ENCODE assay signal across 1 cellular context in the genomic region with DNA sequence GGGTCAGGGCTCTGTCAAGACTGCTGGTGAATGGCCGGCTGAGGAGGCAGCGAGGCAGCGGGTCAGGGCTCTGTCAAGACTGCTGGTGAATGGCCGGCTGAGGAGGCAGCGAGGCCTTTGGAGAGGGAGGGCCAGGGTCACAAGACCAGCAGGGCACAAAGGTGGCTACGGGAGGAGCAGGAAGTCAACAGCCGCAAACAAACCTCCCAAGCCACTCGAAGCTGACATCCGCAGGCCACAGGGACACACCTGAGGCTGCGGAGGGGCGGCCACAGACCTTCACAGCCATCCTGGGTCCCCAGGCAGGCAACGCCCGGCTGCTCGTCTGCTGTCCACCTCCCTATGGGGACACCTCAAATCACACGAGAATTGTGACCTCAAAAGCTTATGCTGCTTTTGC.
TF ChIP-seq lines count a peak whose summit lies in the region.

No MANE protein-coding gene starts in this region.

TF ChIP-seq in HepG2, 621 proteins besides CTCF, POLR2A, EP300 and RAD21 (continues in another document):
- TF ChIP-seq ZNF225 (CRISPR knock-in tag; IDR thresholded peaks at IDR 0.05) (no peak), HDAC2 (CRISPR knock-in tag; IDR thresholded peaks at IDR 0.05) (0 out of 2 replicates have a peak, but pooled peaks have one; percentile 24), ISX (CRISPR knock-in tag; conservative IDR thresholded peaks at IDR 0.05) (no peak), ZNF205 (CRISPR knock-in tag; IDR thresholded peaks at IDR 0.05) (no peak), DNMT3B (CRISPR knock-in tag; conservative IDR thresholded peaks at IDR 0.05) (no peak), ZNF232 (CRISPR knock-in tag; IDR thresholded peaks at IDR 0.05; ENCODE audit: borderline replicate concordance) (no peak), GATAD1 (CRISPR knock-in tag; IDR thresholded peaks at IDR 0.05) (peak; percentile 42; the same call in 1 of the 2 replicates), ZNF331 (CRISPR knock-in tag; IDR thresholded peaks at IDR 0.05) (0 out of 2 replicates have a peak, but pooled peaks have one; percentile 21), RBFOX2 (IDR thresholded peaks at IDR 0.05; ENCODE audit: low read depth, low read length) (no peak), PRDM15 (CRISPR knock-in tag; IDR thresholded peaks at IDR 0.05) (no peak), SIX4 (CRISPR knock-in tag; IDR thresholded peaks at IDR 0.05) (no peak), MATR3 (CRISPR knock-in tag; IDR thresholded peaks at IDR 0.05) (no peak), ZNF577 (CRISPR knock-in tag; IDR thresholded peaks at IDR 0.05; ENCODE audit: borderline replicate concordance, low read depth) (no peak), ZFY (CRISPR knock-in tag; IDR thresholded peaks at IDR 0.05) (peak; percentile 53; the same call in 1 of the 2 replicates), SMYD3 (CRISPR knock-in tag; IDR thresholded peaks at IDR 0.05) (no peak), SAP130 (CRISPR knock-in tag; IDR thresholded peaks at IDR 0.05; ENCODE audit: low read depth) (0 out of 2 replicates have a peak, but pooled peaks have one; percentile 26), SALL1 (CRISPR knock-in tag; IDR thresholded peaks at IDR 0.05) (no peak; the same call in 1 of the 2 replicates), KDM5B (CRISPR knock-in tag; IDR thresholded peaks at IDR 0.05; ENCODE audit: borderline replicate concordance) (peak; percentile 44; the same call in 1 of the 2 replicates), RBM22 (optimal IDR thresholded peaks at IDR 0.05; ENCODE audit: low read length) (no peak), ZNF10 (CRISPR knock-in tag; IDR thresholded peaks at IDR 0.05; ENCODE audit: borderline replicate concordance, low read depth) (no peak), ZNF20 (CRISPR knock-in tag; IDR thresholded peaks at IDR 0.05) (no peak), ZSCAN21 (CRISPR knock-in tag; IDR thresholded peaks at IDR 0.05; ENCODE audit: borderline replicate concordance) (no peak), ZNF629 (CRISPR knock-in tag; conservative IDR thresholded peaks at IDR 0.05) (no peak), KLF12 (CRISPR knock-in tag; IDR thresholded peaks at IDR 0.05; ENCODE audit: borderline replicate concordance) (no peak), KAT8 (CRISPR knock-in tag; IDR thresholded peaks at IDR 0.05) (no peak), ARID3A (IDR thresholded peaks at IDR 0.05; ENCODE audit: low read depth, low read length) (no peak), MED1 (CRISPR knock-in tag; IDR thresholded peaks at IDR 0.05) (0 out of 2 replicates have a peak, but pooled peaks have one; percentile 40), ZNF431 (CRISPR knock-in tag; IDR thresholded peaks at IDR 0.05; ENCODE audit: borderline replicate concordance, low read depth) (no peak), NKX3-1 (CRISPR knock-in tag; IDR thresholded peaks at IDR 0.05) (no peak), ZNF672 (CRISPR knock-in tag; IDR thresholded peaks at IDR 0.05) (no peak), ZFP1 (CRISPR knock-in tag; IDR thresholded peaks at IDR 0.05) (no peak), ZNF589 (CRISPR knock-in tag; conservative IDR thresholded peaks at IDR 0.05) (no peak), KLF15 (CRISPR knock-in tag; IDR thresholded peaks at IDR 0.05; ENCODE audit: borderline replicate concordance) (no peak), ZBTB7A (CRISPR knock-in tag; IDR thresholded peaks at IDR 0.05) (no peak)
- TF ChIP-seq, protein P1, sequence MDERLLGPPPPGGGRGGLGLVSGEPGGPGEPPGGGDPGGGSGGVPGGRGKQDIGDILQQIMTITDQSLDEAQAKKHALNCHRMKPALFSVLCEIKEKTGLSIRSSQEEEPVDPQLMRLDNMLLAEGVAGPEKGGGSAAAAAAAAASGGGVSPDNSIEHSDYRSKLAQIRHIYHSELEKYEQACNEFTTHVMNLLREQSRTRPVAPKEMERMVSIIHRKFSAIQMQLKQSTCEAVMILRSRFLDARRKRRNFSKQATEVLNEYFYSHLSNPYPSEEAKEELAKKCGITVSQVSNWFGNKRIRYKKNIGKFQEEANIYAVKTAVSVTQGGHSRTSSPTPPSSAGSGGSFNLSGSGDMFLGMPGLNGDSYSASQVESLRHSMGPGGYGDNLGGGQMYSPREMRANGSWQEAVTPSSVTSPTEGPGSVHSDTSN (CRISPR knock-in tag; IDR thresholded peaks at IDR 0.05) = no peak
- TF ChIP-seq, protein P2, sequence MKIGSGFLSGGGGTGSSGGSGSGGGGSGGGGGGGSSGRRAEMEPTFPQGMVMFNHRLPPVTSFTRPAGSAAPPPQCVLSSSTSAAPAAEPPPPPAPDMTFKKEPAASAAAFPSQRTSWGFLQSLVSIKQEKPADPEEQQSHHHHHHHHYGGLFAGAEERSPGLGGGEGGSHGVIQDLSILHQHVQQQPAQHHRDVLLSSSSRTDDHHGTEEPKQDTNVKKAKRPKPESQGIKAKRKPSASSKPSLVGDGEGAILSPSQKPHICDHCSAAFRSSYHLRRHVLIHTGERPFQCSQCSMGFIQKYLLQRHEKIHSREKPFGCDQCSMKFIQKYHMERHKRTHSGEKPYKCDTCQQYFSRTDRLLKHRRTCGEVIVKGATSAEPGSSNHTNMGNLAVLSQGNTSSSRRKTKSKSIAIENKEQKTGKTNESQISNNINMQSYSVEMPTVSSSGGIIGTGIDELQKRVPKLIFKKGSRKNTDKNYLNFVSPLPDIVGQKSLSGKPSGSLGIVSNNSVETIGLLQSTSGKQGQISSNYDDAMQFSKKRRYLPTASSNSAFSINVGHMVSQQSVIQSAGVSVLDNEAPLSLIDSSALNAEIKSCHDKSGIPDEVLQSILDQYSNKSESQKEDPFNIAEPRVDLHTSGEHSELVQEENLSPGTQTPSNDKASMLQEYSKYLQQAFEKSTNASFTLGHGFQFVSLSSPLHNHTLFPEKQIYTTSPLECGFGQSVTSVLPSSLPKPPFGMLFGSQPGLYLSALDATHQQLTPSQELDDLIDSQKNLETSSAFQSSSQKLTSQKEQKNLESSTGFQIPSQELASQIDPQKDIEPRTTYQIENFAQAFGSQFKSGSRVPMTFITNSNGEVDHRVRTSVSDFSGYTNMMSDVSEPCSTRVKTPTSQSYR (CRISPR knock-in tag; IDR thresholded peaks at IDR 0.05; ENCODE audit: borderline replicate concordance) = no peak
- TF ChIP-seq, protein P3, sequence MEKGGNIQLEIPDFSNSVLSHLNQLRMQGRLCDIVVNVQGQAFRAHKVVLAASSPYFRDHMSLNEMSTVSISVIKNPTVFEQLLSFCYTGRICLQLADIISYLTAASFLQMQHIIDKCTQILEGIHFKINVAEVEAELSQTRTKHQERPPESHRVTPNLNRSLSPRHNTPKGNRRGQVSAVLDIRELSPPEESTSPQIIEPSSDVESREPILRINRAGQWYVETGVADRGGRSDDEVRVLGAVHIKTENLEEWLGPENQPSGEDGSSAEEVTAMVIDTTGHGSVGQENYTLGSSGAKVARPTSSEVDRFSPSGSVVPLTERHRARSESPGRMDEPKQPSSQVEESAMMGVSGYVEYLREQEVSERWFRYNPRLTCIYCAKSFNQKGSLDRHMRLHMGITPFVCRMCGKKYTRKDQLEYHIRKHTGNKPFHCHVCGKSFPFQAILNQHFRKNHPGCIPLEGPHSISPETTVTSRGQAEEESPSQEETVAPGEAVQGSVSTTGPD (CRISPR knock-in tag; IDR thresholded peaks at IDR 0.05) = no peak
- TF ChIP-seq, protein P4, sequence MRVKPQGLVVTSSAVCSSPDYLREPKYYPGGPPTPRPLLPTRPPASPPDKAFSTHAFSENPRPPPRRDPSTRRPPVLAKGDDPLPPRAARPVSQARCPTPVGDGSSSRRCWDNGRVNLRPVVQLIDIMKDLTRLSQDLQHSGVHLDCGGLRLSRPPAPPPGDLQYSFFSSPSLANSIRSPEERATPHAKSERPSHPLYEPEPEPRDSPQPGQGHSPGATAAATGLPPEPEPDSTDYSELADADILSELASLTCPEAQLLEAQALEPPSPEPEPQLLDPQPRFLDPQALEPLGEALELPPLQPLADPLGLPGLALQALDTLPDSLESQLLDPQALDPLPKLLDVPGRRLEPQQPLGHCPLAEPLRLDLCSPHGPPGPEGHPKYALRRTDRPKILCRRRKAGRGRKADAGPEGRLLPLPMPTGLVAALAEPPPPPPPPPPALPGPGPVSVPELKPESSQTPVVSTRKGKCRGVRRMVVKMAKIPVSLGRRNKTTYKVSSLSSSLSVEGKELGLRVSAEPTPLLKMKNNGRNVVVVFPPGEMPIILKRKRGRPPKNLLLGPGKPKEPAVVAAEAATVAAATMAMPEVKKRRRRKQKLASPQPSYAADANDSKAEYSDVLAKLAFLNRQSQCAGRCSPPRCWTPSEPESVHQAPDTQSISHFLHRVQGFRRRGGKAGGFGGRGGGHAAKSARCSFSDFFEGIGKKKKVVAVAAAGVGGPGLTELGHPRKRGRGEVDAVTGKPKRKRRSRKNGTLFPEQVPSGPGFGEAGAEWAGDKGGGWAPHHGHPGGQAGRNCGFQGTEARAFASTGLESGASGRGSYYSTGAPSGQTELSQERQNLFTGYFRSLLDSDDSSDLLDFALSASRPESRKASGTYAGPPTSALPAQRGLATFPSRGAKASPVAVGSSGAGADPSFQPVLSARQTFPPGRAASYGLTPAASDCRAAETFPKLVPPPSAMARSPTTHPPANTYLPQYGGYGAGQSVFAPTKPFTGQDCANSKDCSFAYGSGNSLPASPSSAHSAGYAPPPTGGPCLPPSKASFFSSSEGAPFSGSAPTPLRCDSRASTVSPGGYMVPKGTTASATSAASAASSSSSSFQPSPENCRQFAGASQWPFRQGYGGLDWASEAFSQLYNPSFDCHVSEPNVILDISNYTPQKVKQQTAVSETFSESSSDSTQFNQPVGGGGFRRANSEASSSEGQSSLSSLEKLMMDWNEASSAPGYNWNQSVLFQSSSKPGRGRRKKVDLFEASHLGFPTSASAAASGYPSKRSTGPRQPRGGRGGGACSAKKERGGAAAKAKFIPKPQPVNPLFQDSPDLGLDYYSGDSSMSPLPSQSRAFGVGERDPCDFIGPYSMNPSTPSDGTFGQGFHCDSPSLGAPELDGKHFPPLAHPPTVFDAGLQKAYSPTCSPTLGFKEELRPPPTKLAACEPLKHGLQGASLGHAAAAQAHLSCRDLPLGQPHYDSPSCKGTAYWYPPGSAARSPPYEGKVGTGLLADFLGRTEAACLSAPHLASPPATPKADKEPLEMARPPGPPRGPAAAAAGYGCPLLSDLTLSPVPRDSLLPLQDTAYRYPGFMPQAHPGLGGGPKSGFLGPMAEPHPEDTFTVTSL (CRISPR knock-in tag; IDR thresholded peaks at IDR 0.05; ENCODE audit: borderline replicate concordance) = no peak
- TF ChIP-seq, protein P5, sequence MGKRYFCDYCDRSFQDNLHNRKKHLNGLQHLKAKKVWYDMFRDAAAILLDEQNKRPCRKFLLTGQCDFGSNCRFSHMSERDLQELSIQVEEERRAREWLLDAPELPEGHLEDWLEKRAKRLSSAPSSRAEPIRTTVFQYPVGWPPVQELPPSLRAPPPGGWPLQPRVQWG (CRISPR knock-in tag; IDR thresholded peaks at IDR 0.05; ENCODE audit: borderline replicate concordance, low read depth) = no peak
- TF ChIP-seq, protein P6, sequence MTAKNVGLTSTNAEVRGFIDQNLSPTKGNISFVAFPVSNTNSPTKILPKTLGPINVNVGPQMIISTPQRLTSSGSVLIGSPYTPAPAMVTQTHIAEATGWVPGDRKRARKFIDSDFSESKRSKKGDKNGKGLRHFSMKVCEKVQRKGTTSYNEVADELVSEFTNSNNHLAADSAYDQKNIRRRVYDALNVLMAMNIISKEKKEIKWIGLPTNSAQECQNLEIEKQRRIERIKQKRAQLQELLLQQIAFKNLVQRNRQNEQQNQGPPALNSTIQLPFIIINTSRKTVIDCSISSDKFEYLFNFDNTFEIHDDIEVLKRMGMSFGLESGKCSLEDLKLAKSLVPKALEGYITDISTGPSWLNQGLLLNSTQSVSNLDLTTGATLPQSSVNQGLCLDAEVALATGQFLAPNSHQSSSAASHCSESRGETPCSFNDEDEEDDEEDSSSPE (CRISPR knock-in tag; IDR thresholded peaks at IDR 0.05) = no peak
- TF ChIP-seq, protein P7, sequence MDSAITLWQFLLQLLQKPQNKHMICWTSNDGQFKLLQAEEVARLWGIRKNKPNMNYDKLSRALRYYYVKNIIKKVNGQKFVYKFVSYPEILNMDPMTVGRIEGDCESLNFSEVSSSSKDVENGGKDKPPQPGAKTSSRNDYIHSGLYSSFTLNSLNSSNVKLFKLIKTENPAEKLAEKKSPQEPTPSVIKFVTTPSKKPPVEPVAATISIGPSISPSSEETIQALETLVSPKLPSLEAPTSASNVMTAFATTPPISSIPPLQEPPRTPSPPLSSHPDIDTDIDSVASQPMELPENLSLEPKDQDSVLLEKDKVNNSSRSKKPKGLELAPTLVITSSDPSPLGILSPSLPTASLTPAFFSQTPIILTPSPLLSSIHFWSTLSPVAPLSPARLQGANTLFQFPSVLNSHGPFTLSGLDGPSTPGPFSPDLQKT (CRISPR knock-in tag; IDR thresholded peaks at IDR 0.05; ENCODE audit: borderline replicate concordance) = no peak
